Comparison of ENCODE assay signal across 10 cellular contexts in the genomic region with DNA sequence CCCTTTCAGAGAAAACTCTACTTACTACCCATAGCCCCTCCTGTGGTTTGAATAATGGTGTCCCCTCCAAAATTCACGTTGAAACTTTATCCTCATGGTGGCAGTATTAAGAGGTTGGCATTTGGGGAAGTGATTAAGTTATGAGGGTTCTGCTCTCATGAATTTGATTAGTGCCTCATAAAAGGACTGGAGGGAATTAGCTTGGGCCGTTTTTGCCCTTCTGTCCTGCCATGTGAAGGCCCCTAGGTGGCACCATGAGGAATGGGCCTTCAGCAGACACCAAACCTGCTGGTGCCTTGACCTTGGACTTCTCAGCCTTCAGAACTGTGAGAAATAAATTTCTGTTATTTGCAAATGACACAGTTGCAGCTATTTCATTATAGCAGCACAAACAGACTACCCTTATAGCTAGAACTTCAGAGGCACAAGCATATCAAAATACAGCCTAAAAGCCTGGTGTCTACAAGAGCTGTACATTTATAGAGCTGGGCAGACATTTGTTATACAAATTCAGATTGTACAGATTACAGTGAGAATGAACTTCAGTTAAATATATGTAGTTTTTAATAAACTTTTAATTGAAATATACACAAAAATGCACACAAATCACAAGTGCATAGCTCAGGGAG. TPM values are rescaled to one million over a fixed set of nuclear protein-coding genes. Genes with fewer than 3 reads are reported as not detected.
DNase-seq lines count a peak whose midpoint lies in the region; ATAC-seq and TF ChIP-seq lines count a peak whose summit lies in the region.
"Had no signal": no experiment of that assay in that cellular context is flagged by ENCODE, and none has a peak within 500 bp of the region (broad histone marks: within the 10 kb centered on the region; RNA-seq: fewer than 3 reads in every experiment).

No MANE protein-coding gene starts in this region.

- no peaks in the 10 kb centered on the region for H3F3A ChIP-seq in OCI-LY1 (ENCODE audit: insufficient read depth, low read length)

- peaks cover 28% of the 10 kb centered on the region for H3K4me1 ChIP-seq in OCI-LY1 (ENCODE audit: insufficient read depth, low read length, severe bottlenecking)

- ATAC-seq in HG03342 (IDR thresholded peaks at IDR 0.05; ENCODE audit: unreplicated experiment), result no peak
- no peak for ATAC-seq in HG02571 (IDR thresholded peaks at IDR 0.05; ENCODE audit: unreplicated experiment)
- no peak for ATAC-seq in GM21723 (IDR thresholded peaks at IDR 0.05; ENCODE audit: unreplicated experiment)

- H3K79me2 ChIP-seq in OCI-LY1 (ENCODE audit: insufficient read depth, low read length), result peaks cover 16% of the 10 kb centered on the region

- no peak overlapping the region for H3K4me2 ChIP-seq in OCI-LY1 (ENCODE audit: low read length)

- peaks cover 7% of the 10 kb centered on the region; the same call in 1 of the 2 replicates for H3K9me3 ChIP-seq in OCI-LY1 (ENCODE audit: low read length)

- TF ChIP-seq CTCF in AG10803 (conservative IDR thresholded peaks at IDR 0.05; ENCODE audit: low read length) (peak; percentile 39), GM12864 (IDR thresholded peaks at IDR 0.05; ENCODE audit: low read depth, low read length, missing control alignments) (peak; percentile 52), OCI-LY1 (IDR thresholded peaks at IDR 0.05; ENCODE audit: low read length) (peak; percentile 76), fibroblast of villous mesenchyme (IDR thresholded peaks at IDR 0.05; ENCODE audit: insufficient read depth, low read depth, low read length) (peak; percentile 29)

- H4K20me1 ChIP-seq in OCI-LY1 (ENCODE audit: insufficient read depth, low read length), result no peaks in the 10 kb centered on the region

- no peak overlapping the region for H3K9ac ChIP-seq in OCI-LY1 (ENCODE audit: low read length)

- no peak overlapping the region for H2AFZ ChIP-seq in OCI-LY1 (ENCODE audit: low read length)

- peaks cover 8% of the 10 kb centered on the region; the same call in 1 of the 2 replicates for H3K27me3 ChIP-seq in OCI-LY1 (ENCODE audit: insufficient read depth, low read length)

- peak; percentile 13 for DNase-seq in AG10803 (ENCODE audit: low read depth)
- DNase-seq in GM12864 (ENCODE audit: low read depth), result no peak
- no peak for DNase-seq in fibroblast of villous mesenchyme (ENCODE audit: low read depth)
- no peak for DNase-seq in nucleus accumbens (lab: John Stamatoyannopoulos, UW)
- DNase-seq: NCI-H226; stimulated activated naive CD4-positive, alpha-beta T cell had no signal

- no peaks in the 10 kb centered on the region for H3K9me2 ChIP-seq in OCI-LY1 (ENCODE audit: low read depth, low read length)

- no peak overlapping the region for H3K4me3 ChIP-seq in AG10803 (ENCODE audit: low read length)
- H3K4me3 ChIP-seq in GM12864 (ENCODE audit: low read depth, low read length), result no peak overlapping the region
- H3K4me3 ChIP-seq in OCI-LY1 (ENCODE audit: low read depth, low read length, poor library complexity, severe bottlenecking), result no peak overlapping the region
- no peak overlapping the region for H3K4me3 ChIP-seq in fibroblast of villous mesenchyme (ENCODE audit: low read depth, low read length)

- no peak overlapping the region for H3K27ac ChIP-seq in OCI-LY1 (ENCODE audit: low read depth, low read length, poor library complexity, severe bottlenecking)

- H3K36me3 ChIP-seq in OCI-LY1 (ENCODE audit: insufficient read depth, low read length), result no peaks in the 10 kb centered on the region; the same call in 1 of the 2 replicates

RNA-seq across cellular contexts. Expression of gene PTPN2, which starts 2.6 kb away (rescaled TPM):
- 19.3 and 31.1 TPM in 2 replicates for total RNA-seq in fibroblast of villous mesenchyme
